8 cellular contexts compared by ENCODE assay signal in the genomic region with DNA sequence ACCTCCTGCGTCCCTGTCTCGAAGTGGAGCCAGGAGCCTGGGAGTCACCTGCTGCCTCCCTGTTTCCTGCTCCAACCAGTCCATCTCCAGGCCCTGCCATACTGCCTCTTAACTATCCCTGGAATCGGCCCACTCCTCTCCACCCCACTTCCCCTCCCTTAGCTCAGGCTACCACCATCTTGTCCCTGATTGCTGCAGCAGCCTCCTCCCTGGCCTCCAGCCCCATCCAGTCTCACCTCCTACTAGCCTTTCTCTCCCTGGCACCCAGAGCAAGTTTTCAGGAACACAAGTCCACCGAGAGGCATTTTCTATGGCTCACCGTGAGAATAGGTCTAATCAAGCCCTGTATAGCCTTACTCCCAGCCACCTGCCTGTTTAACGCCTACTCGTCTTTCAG. TPM values are rescaled to one million over a fixed set of nuclear protein-coding genes. Genes with fewer than 3 reads are reported as not detected.
DNase-seq lines count a peak whose midpoint lies in the region; ATAC-seq, FAIRE-seq and TF ChIP-seq lines count a peak whose summit lies in the region.

No MANE protein-coding gene starts in this region.

- TF ChIP-seq CTCF in HepG2 (CRISPR knock-in tag; IDR thresholded peaks at IDR 0.05) (no peak), suprapubic skin (IDR thresholded peaks at IDR 0.05) (no peak)

- no peaks in the 10 kb centered on the region for H3K9me3 Mint-ChIP-seq in activated CD4-positive, alpha-beta T cell treated with anti-CD3 and anti-CD28 coated beads, Interleukin-2, amount 10 ng/mL, durations not matched to agents 24 days and 14 days
- H3K9me3 Mint-ChIP-seq in activated naive CD4-positive, alpha-beta T cell treated with anti-CD3 and anti-CD28 coated beads, Interleukin-2, amount 50 U/mL, for 72 hours = no peaks in the 10 kb centered on the region

- ATAC-seq in activated naive CD4-positive, alpha-beta T cell treated with anti-CD3 and anti-CD28 coated beads, Interleukin-2, amount 50 U/mL, for 72 hours = no peak
- ATAC-seq in HepG2 = no peak

- peak overlapping the region; percentile 84 for H3K27ac Mint-ChIP-seq in activated CD4-positive, alpha-beta T cell treated with anti-CD3 and anti-CD28 coated beads, Interleukin-2, amount 10 ng/mL, durations not matched to agents 24 days and 14 days
- peak overlapping the region; percentile 73 to 94 for H3K27ac Mint-ChIP-seq in activated naive CD4-positive, alpha-beta T cell treated with anti-CD3 and anti-CD28 coated beads, Interleukin-2, amount 50 U/mL, for 72 hours

- H3K4me1 ChIP-seq in HepG2 (ENCODE audit: insufficient read depth, low read length) (peaks cover 35% of the 10 kb centered on the region), suprapubic skin (peaks cover 76% of the 10 kb centered on the region)

- intact Hi-C loops in activated CD4-positive, alpha-beta T cell treated with anti-CD3 and anti-CD28 coated beads, Interleukin-2, amount 10 ng/mL, durations not matched to agents 24 days and 14 days (cut with micrococcal nuclease) = loop anchor here (1.0 to 2.0 kb wide), 3 partner anchors 17 to 250 kb away; partner anchors contain the start of genes ATP2A3, CYB5D2 and ZZEF1
- intact Hi-C loops in HepG2 (cut with micrococcal nuclease; ENCODE audit: unreplicated experiment) = no loop called here

- H3K36me3 Mint-ChIP-seq in activated CD4-positive, alpha-beta T cell treated with anti-CD3 and anti-CD28 coated beads, Interleukin-2, amount 10 ng/mL, durations not matched to agents 24 days and 14 days (ENCODE audit: low read depth) = peaks cover 3% of the 10 kb centered on the region
- H3K36me3 Mint-ChIP-seq in activated naive CD4-positive, alpha-beta T cell treated with anti-CD3 and anti-CD28 coated beads, Interleukin-2, amount 50 U/mL, for 72 hours = no peaks in the 10 kb centered on the region

- no peak for DNase-seq in activated CD4-positive, alpha-beta T cell treated with anti-CD3 and anti-CD28 coated beads, Interleukin-2, amount 10 ng/mL, durations not matched to agents 24 days and 14 days
- no peak for DNase-seq in activated CD4-positive, alpha-beta T cell treated with anti-CD3 and anti-CD28 coated beads for 1 hour
- no peak for DNase-seq in activated naive CD4-positive, alpha-beta T cell treated with anti-CD3 and anti-CD28 coated beads, Interleukin-2, amount 50 U/mL, for 72 hours (ENCODE audit: low spot score in 2 of 2)
- DNase-seq in HepG2 (ENCODE audit: low spot score) (no peak), suprapubic skin (ENCODE audit: low spot score in 2 of 2) (no peak), OCI-M1 (lab: John Stamatoyannopoulos, UW) (no peak), GM19239 (ENCODE audit: insufficient read length, low spot score) (no peak), ecto neural progenitor cell (ENCODE audit: low spot score) (no peak)

- no peaks in the 10 kb centered on the region for H4K20me1 ChIP-seq in HepG2 (ENCODE audit: insufficient read depth, low read length)

- peak overlapping the region; percentile 73 for H3K4me2 ChIP-seq in HepG2 (ENCODE audit: low read depth, low read length)

- H3K27ac ChIP-seq in HepG2 (ENCODE audit: extremely low read length, insufficient read depth, low read length) (no peak overlapping the region), suprapubic skin (peak overlapping the region; percentile 77)

- 80% methylated on average over 7 of the region's 7 CpGs for WGBS in HepG2 (ENCODE audit: low lambda C conversion rate)
- WGBS in suprapubic skin = 65% methylated on average over 7 of the region's 7 CpGs

- CTCF ChIA-PET in HepG2 (lab: Yijun Ruan, JAX; ENCODE audit: low intra/inter-chr PET ratio, low total read pairs) = no interaction called here

- BruUV-seq in HepG2 (replicated peaks; lab: Mats Ljungman, UMichigan) = no TSS peak

- no peaks in the 10 kb centered on the region for H3K79me2 ChIP-seq in HepG2 (ENCODE audit: insufficient read depth, low read length)

- H2AFZ ChIP-seq in HepG2 (ENCODE audit: low read length) = no peak overlapping the region

- peaks cover 10% of the 10 kb centered on the region for H3K27me3 Mint-ChIP-seq in activated CD4-positive, alpha-beta T cell treated with anti-CD3 and anti-CD28 coated beads, Interleukin-2, amount 10 ng/mL, durations not matched to agents 24 days and 14 days

- TF ChIP-seq POLR2A in HepG2 (IDR thresholded peaks at IDR 0.05; ENCODE audit: insufficient read depth in 1 of 2, low read depth in 2 of 2, low read length in 2 of 2) (no peak), suprapubic skin (IDR thresholded peaks at IDR 0.05) (no peak)

- H3K27me3 ChIP-seq in HepG2 (ENCODE audit: control insufficient read depth in 1 of 2, insufficient read depth in 2 of 2, low read length in 2 of 2) = peaks cover 0 to 17% of the 10 kb centered on the region in 2 experiments; a peak in 2 of 5 replicates
- H3K27me3 ChIP-seq in suprapubic skin = no peaks in the 10 kb centered on the region

- peak overlapping the region in 2 of 3 experiments; percentile 75 to 82; a peak in 4 of 6 replicates for H3K4me3 ChIP-seq in HepG2 (replicated peaks in 1 of 3; ENCODE audit: insufficient read depth in 1 of 3, low read depth in 2 of 3, low read length in 3 of 3)
- H3K4me3 ChIP-seq in suprapubic skin = peak overlapping the region; percentile 76

- in situ Hi-C loops in HepG2 (cut with HindIII; ENCODE audit: extremely low pct_ligation_motif_present, low pct_unique_long_range_greater_than_20kb) = no loop called here

- H3K36me3 ChIP-seq in HepG2 (replicated peaks in 1 of 2; ENCODE audit: control insufficient read depth in 1 of 2, insufficient read depth in 2 of 2, low read length in 2 of 2) (no peaks in the 10 kb centered on the region), suprapubic skin (no peaks in the 10 kb centered on the region)

- no peaks in the 10 kb centered on the region for H3K9me3 ChIP-seq in HepG2 (ENCODE audit: low read length)
- H3K9me3 ChIP-seq in suprapubic skin = no peaks in the 10 kb centered on the region

- TF ChIP-seq EP300 in HepG2 (IDR thresholded peaks at IDR 0.05; ENCODE audit: low read depth in 2 of 2, low read length in 2 of 2) (no peak), HepG2 (CRISPR knock-in tag; IDR thresholded peaks at IDR 0.05; ENCODE audit: borderline replicate concordance) (no peak), suprapubic skin (IDR thresholded peaks at IDR 0.05) (no peak)

- H3K4me3 Mint-ChIP-seq in activated CD4-positive, alpha-beta T cell treated with anti-CD3 and anti-CD28 coated beads, Interleukin-2, amount 10 ng/mL, durations not matched to agents 24 days and 14 days = peak overlapping the region; percentile 86

- TF ChIP-seq RAD21 in HepG2 (CRISPR knock-in tag; IDR thresholded peaks at IDR 0.05) = no peak

- POLR2A ChIA-PET in HepG2 (lab: Yijun Ruan, JAX) = interaction anchor here (1.0 to 3.5 kb wide), 3 partner anchors 10 to 91 kb away, joined by 3 to 47 read pairs (median 4); partner anchors contain the start of gene NCBP3

- peaks cover 24% of the 10 kb centered on the region for H3K4me1 Mint-ChIP-seq in activated CD4-positive, alpha-beta T cell treated with anti-CD3 and anti-CD28 coated beads, Interleukin-2, amount 10 ng/mL, durations not matched to agents 24 days and 14 days

- FAIRE-seq in HepG2 (lab: Jason Lieb, UNC) (no peak), GM19239 (lab: Jason Lieb, UNC) (no peak)

- H3K9ac ChIP-seq in HepG2 (ENCODE audit: insufficient read depth, low read depth, low read length) = peak overlapping the region; percentile 71

RNA-seq across cellular contexts. Expression of gene CAMKK1, which starts 0.9 kb away (rescaled TPM):
- total RNA-seq in activated CD4-positive, alpha-beta T cell treated with anti-CD3 and anti-CD28 coated beads, Interleukin-2, amount 10 ng/mL, durations not matched to agents 24 days and 14 days = 8.6 and 9.2 TPM in 2 replicates
- 1 to 10 TPM; 3.8 to 6.9 TPM for total RNA-seq in activated naive CD4-positive, alpha-beta T cell treated with anti-CD3 and anti-CD28 coated beads, Interleukin-2, amount 50 U/mL, for 72 hours
- total RNA-seq in HepG2 (2016; rRNA removed; fragmentation: Illumina TruSeq; extraction: Trizol) = 0.83 and 1.5 TPM in 2 replicates
- 0.09 and 0.20 TPM in 2 replicates for total RNA-seq in HepG2 (2016; cell fraction: cytosol; rRNA removed; fragmentation: Illumina TruSeq; extraction: Trizol; ENCODE audit: low read depth)
- 0.85 and 1.3 TPM in 2 replicates for total RNA-seq in HepG2 (2016; cell fraction: insoluble cytoplasmic fraction; rRNA removed; fragmentation: Illumina TruSeq; extraction: Trizol)
- total RNA-seq in HepG2 (2016; cell fraction: membrane; rRNA removed; fragmentation: Illumina TruSeq; extraction: Trizol) = 0.62 and 0.65 TPM in 2 replicates
- total RNA-seq in HepG2 (2016; cell fraction: nucleus; rRNA removed; fragmentation: Illumina TruSeq; extraction: Trizol) = 1.3 and 1.8 TPM in 2 replicates
- polyA plus RNA-seq in HepG2 (2011; rRNA removed) = 1.6 and 2.1 TPM in 2 replicates
- 1.1 TPM in 2 replicates for polyA plus RNA-seq in HepG2 (2011; cell fraction: cytosol; rRNA removed)
- 6.4 and 7.0 TPM in 2 replicates for polyA plus RNA-seq in HepG2 (2011; cell fraction: nucleus; rRNA removed)
- polyA plus RNA-seq in HepG2 (2012) = 1.1 and 1.4 TPM in 2 replicates
- 0.11 and 0.17 TPM in 2 replicates for polyA plus RNA-seq in HepG2 (2016; cell fraction: cytosol; fragmentation: Illumina TruSeq; extraction: Trizol; ENCODE audit: low read depth)
- polyA plus RNA-seq in HepG2 (2016; cell fraction: insoluble cytoplasmic fraction; fragmentation: Illumina TruSeq; extraction: Trizol; ENCODE audit: low read depth) = 0.91 and 0.97 TPM in 2 replicates
- 0.35 and 0.49 TPM in 2 replicates for polyA plus RNA-seq in HepG2 (2016; cell fraction: membrane; fragmentation: Illumina TruSeq; extraction: Trizol; ENCODE audit: low read depth)
- polyA plus RNA-seq in HepG2 (2016; cell fraction: nucleus; fragmentation: Illumina TruSeq; extraction: Trizol; ENCODE audit: insufficient read depth, low read depth) = 3.4 and 4.1 TPM in 2 replicates
- polyA minus RNA-seq in HepG2 (2011; rRNA and poly(A)+ RNA removed; ENCODE audit: low replicate concordance) = 2.5 and 40.0 TPM in 2 replicates
- polyA minus RNA-seq in HepG2 (2011; cell fraction: cytosol; rRNA and poly(A)+ RNA removed) = 0.20 and 0.62 TPM in 2 replicates
- polyA minus RNA-seq in HepG2 (2011; cell fraction: nucleus; rRNA and poly(A)+ RNA removed) = 1.5 and 2.2 TPM in 2 replicates
- total RNA-seq in suprapubic skin = 10 to 100 TPM; 10.8 to 17.3 (median 12.9) TPM

RNA-seq across cellular contexts. Expression of gene P2RX1, which starts 22.5 kb away (rescaled TPM):
- 0.47 and 0.78 TPM in 2 replicates for total RNA-seq in activated CD4-positive, alpha-beta T cell treated with anti-CD3 and anti-CD28 coated beads, Interleukin-2, amount 10 ng/mL, durations not matched to agents 24 days and 14 days
- total RNA-seq in activated naive CD4-positive, alpha-beta T cell treated with anti-CD3 and anti-CD28 coated beads, Interleukin-2, amount 50 U/mL, for 72 hours = 1 to 10 TPM in 1 of 2 donors, under 1 TPM in 1; 0.14 to 1.5 TPM
- total RNA-seq in HepG2 (2016; rRNA removed; fragmentation: Illumina TruSeq; extraction: Trizol) = 0.04 TPM in 1 of 2 replicates, not detected in the other
- total RNA-seq in HepG2 (2016; cell fraction: cytosol; rRNA removed; fragmentation: Illumina TruSeq; extraction: Trizol; ENCODE audit: low read depth) = not detected in 2 replicates
- total RNA-seq in HepG2 (2016; cell fraction: insoluble cytoplasmic fraction; rRNA removed; fragmentation: Illumina TruSeq; extraction: Trizol) = 0.04 TPM in 1 of 2 replicates, not detected in the other
- total RNA-seq in HepG2 (2016; cell fraction: membrane; rRNA removed; fragmentation: Illumina TruSeq; extraction: Trizol) = not detected in 2 replicates
- total RNA-seq in HepG2 (2016; cell fraction: nucleus; rRNA removed; fragmentation: Illumina TruSeq; extraction: Trizol) = 0.12 TPM in 1 of 2 replicates, not detected in the other
- 0.50 and 0.84 TPM in 2 replicates for polyA plus RNA-seq in HepG2 (2011; rRNA removed)
- polyA plus RNA-seq in HepG2 (2011; cell fraction: cytosol; rRNA removed) = 0.12 and 0.33 TPM in 2 replicates
- polyA plus RNA-seq in HepG2 (2011; cell fraction: nucleus; rRNA removed) = 2.2 and 2.3 TPM in 2 replicates
- 0.20 and 0.44 TPM in 2 replicates for polyA plus RNA-seq in HepG2 (2012)
- not detected in 2 replicates for polyA plus RNA-seq in HepG2 (2016; cell fraction: cytosol; fragmentation: Illumina TruSeq; extraction: Trizol; ENCODE audit: low read depth)
- not detected in 2 replicates for polyA plus RNA-seq in HepG2 (2016; cell fraction: insoluble cytoplasmic fraction; fragmentation: Illumina TruSeq; extraction: Trizol; ENCODE audit: low read depth)
- polyA plus RNA-seq in HepG2 (2016; cell fraction: membrane; fragmentation: Illumina TruSeq; extraction: Trizol; ENCODE audit: low read depth) = not detected in 2 replicates
- polyA plus RNA-seq in HepG2 (2016; cell fraction: nucleus; fragmentation: Illumina TruSeq; extraction: Trizol; ENCODE audit: insufficient read depth, low read depth) = 0.15 TPM in 1 of 2 replicates, not detected in the other
- polyA minus RNA-seq in HepG2 (2011; rRNA and poly(A)+ RNA removed; ENCODE audit: low replicate concordance) = 0.19 and 0.34 TPM in 2 replicates
- polyA minus RNA-seq in HepG2 (2011; cell fraction: cytosol; rRNA and poly(A)+ RNA removed) = 0.18 TPM in 1 of 2 replicates, not detected in the other
- polyA minus RNA-seq in HepG2 (2011; cell fraction: nucleus; rRNA and poly(A)+ RNA removed) = 0.39 and 0.62 TPM in 2 replicates
- total RNA-seq in suprapubic skin = 1 to 10 TPM in 2 of 4 donors, under 1 TPM in 2; 0.25 to 2.6 (median 1.2) TPM

RNA-seq across cellular contexts. Expression of gene NCBP3, which starts 47.7 kb away (rescaled TPM):
- 45.9 and 52.1 TPM in 2 replicates for total RNA-seq in activated CD4-positive, alpha-beta T cell treated with anti-CD3 and anti-CD28 coated beads, Interleukin-2, amount 10 ng/mL, durations not matched to agents 24 days and 14 days
- total RNA-seq in activated naive CD4-positive, alpha-beta T cell treated with anti-CD3 and anti-CD28 coated beads, Interleukin-2, amount 50 U/mL, for 72 hours = 10 to 100 TPM; 35.4 to 44.4 TPM
- total RNA-seq in HepG2 (2016; rRNA removed; fragmentation: Illumina TruSeq; extraction: Trizol) (20.6 and 24.8 TPM in 2 replicates), suprapubic skin (10 to 100 TPM; 15.4 to 41.8 (median 26.1) TPM)
- total RNA-seq in HepG2 (2016; cell fraction: cytosol; rRNA removed; fragmentation: Illumina TruSeq; extraction: Trizol; ENCODE audit: low read depth) = 3.9 and 4.8 TPM in 2 replicates
- 21.8 and 23.5 TPM in 2 replicates for total RNA-seq in HepG2 (2016; cell fraction: insoluble cytoplasmic fraction; rRNA removed; fragmentation: Illumina TruSeq; extraction: Trizol)
- total RNA-seq in HepG2 (2016; cell fraction: membrane; rRNA removed; fragmentation: Illumina TruSeq; extraction: Trizol) = 7.8 and 9.5 TPM in 2 replicates
- total RNA-seq in HepG2 (2016; cell fraction: nucleus; rRNA removed; fragmentation: Illumina TruSeq; extraction: Trizol) = 30.1 and 35.2 TPM in 2 replicates
- polyA plus RNA-seq in HepG2 (2011; rRNA removed) = 16.6 and 19.5 TPM in 2 replicates
- polyA plus RNA-seq in HepG2 (2011; cell fraction: cytosol; rRNA removed) = 4.6 and 5.5 TPM in 2 replicates
- 27.4 and 36.6 TPM in 2 replicates for polyA plus RNA-seq in HepG2 (2011; cell fraction: nucleus; rRNA removed)
- polyA plus RNA-seq in HepG2 (2012) = 22.5 and 26.0 TPM in 2 replicates
- polyA plus RNA-seq in HepG2 (2016; cell fraction: cytosol; fragmentation: Illumina TruSeq; extraction: Trizol; ENCODE audit: low read depth) = 1.2 and 1.9 TPM in 2 replicates
- 22.8 and 23.0 TPM in 2 replicates for polyA plus RNA-seq in HepG2 (2016; cell fraction: insoluble cytoplasmic fraction; fragmentation: Illumina TruSeq; extraction: Trizol; ENCODE audit: low read depth)
- polyA plus RNA-seq in HepG2 (2016; cell fraction: membrane; fragmentation: Illumina TruSeq; extraction: Trizol; ENCODE audit: low read depth) = 4.1 and 4.3 TPM in 2 replicates
- polyA plus RNA-seq in HepG2 (2016; cell fraction: nucleus; fragmentation: Illumina TruSeq; extraction: Trizol; ENCODE audit: insufficient read depth, low read depth) = 77.0 and 80.1 TPM in 2 replicates
- 8.7 and 10.7 TPM in 2 replicates for polyA minus RNA-seq in HepG2 (2011; rRNA and poly(A)+ RNA removed; ENCODE audit: low replicate concordance)
- 3.4 and 5.1 TPM in 2 replicates for polyA minus RNA-seq in HepG2 (2011; cell fraction: cytosol; rRNA and poly(A)+ RNA removed)
- 42.4 and 49.2 TPM in 2 replicates for polyA minus RNA-seq in HepG2 (2011; cell fraction: nucleus; rRNA and poly(A)+ RNA removed)
